In genomic region chr3:193928354-193929209, GRCh38 we compare ENCODE assay signal across 14 cellular contexts.
DNase-seq lines count a peak whose midpoint lies in the region; ATAC-seq and TF ChIP-seq lines count a peak whose summit lies in the region.
"Had no signal": no experiment of that assay in that cellular context is flagged by ENCODE, and none has a peak within 500 bp of the region (broad histone marks: within the 10 kb centered on the region; RNA-seq: fewer than 3 reads in every experiment).

No MANE protein-coding gene starts in this region.

- CTCF ChIA-PET in RWPE1 (lab: Yijun Ruan, JAX), result interaction anchor here (0.6 to 1.2 kb wide), 2 partner anchors 53 to 200 kb away, joined by 3 read pairs; no protein-coding TSS in a partner anchor

- ATAC-seq in T-helper 17 cell (no peak), GM18867 (IDR thresholded peaks at IDR 0.05; ENCODE audit: unreplicated experiment) (no peak)

- no peak overlapping the region for H3K4me3 Mint-ChIP-seq in T-helper 17 cell
- H3K4me3 Mint-ChIP-seq: activated CD4-positive, alpha-beta memory T cell treated with anti-CD3 and anti-CD28 coated beads, Interleukin-2, amount 10 ng/mL, durations not matched to agents 7 days and 5 days; CD14-positive monocyte had no signal

- 62 to 64% methylated on average over 7 of the region's 7 CpGs for WGBS in esophagus, 2 donors

- POLR2A ChIA-PET in RWPE1 (lab: Yijun Ruan, JAX; ENCODE audit: low non-redundant PET), result no interaction called here

- H3K36me3 Mint-ChIP-seq in T-helper 17 cell (ENCODE audit: low read depth), result no peaks in the 10 kb centered on the region

- H3K4me3 ChIP-seq in esophagus (ENCODE audit: low read depth in 1 of 2, low read length in 2 of 2), result no peak overlapping the region
- H3K4me3 ChIP-seq: lung, skin epidermis had no signal

- H3K4me1 Mint-ChIP-seq in T-helper 17 cell, result no peaks in the 10 kb centered on the region

- H3K27me3 Mint-ChIP-seq in T-helper 17 cell, result peaks cover 24% of the 10 kb centered on the region

- peaks cover 0 to 2% of the 10 kb centered on the region in 2 donors for H3K4me1 ChIP-seq in esophagus (ENCODE audit: control insufficient read depth in 2 of 2, insufficient read depth in 2 of 2, low read length in 1 of 2)

- no peak overlapping the region for H3K27ac ChIP-seq in RWPE1
- peak overlapping the region; percentile 45 to 88 for H3K27ac ChIP-seq in esophagus (ENCODE audit: low read depth in 2 of 2, low read length in 1 of 2)
- H3K27ac ChIP-seq: skin epidermis had no signal

- TF ChIP-seq CTCF in RWPE1 (conservative IDR thresholded peaks at IDR 0.05; ENCODE audit: low read depth), result no peak

- H3K9me3 ChIP-seq in esophagus (ENCODE audit: control insufficient read depth in 2 of 2, insufficient read depth in 1 of 2, low read depth in 1 of 2, low read length in 1 of 2), result no peaks in the 10 kb centered on the region
- H3K9me3 ChIP-seq in T-helper 17 cell (ENCODE audit: control insufficient read depth, low read length, poor library complexity, severe bottlenecking), result no peaks in the 10 kb centered on the region

- no peaks in the 10 kb centered on the region for H3K36me3 ChIP-seq in esophagus (ENCODE audit: control insufficient read depth in 2 of 2, insufficient read depth in 2 of 2, low read length in 1 of 2)

- H3K27ac Mint-ChIP-seq in T-helper 17 cell, result no peak overlapping the region
- H3K27ac Mint-ChIP-seq: activated CD4-positive, alpha-beta memory T cell treated with anti-CD3 and anti-CD28 coated beads, Interleukin-2, amount 10 ng/mL, durations not matched to agents 7 days and 5 days had no signal

- DNase-seq in HT1080 (ENCODE audit: low read depth) (peak; percentile 85), RWPE1 (ENCODE audit: low spot score) (peak; percentile 11), putamen (ENCODE audit: low spot score) (peak; percentile 58), T-helper 17 cell (no peak), activated gamma-delta T cell (lab: John Stamatoyannopoulos, UW) (no peak), COLO668 (lab: John Stamatoyannopoulos, UW; ENCODE audit: unreplicated experiment) (no peak)
- DNase-seq: activated CD4-positive, alpha-beta memory T cell treated with anti-CD3 and anti-CD28 coated beads, Interleukin-2, amount 10 ng/mL, durations not matched to agents 7 days and 5 days; activated effector memory CD4-positive, alpha-beta T cell treated with Interleukin-2 at 50 U/mL for 16 hours; H7 had no signal

- H3K27me3 ChIP-seq in esophagus (ENCODE audit: control insufficient read depth in 1 of 2, insufficient read depth in 2 of 2, low read length in 2 of 2), result no peaks in the 10 kb centered on the region

Comparison
In these comparisons a context has a peak if more than half of its experiments do, and no peak if none do; other contexts are left out.
1. DNase-seq: peak in HT1080 (single experiment), RWPE1 (single experiment) and putamen (single experiment); none in T-helper 17 cell (0 of 3), activated gamma-delta T cell (single experiment) and COLO668 (single experiment).